ENCODE assay signal across 12 cellular contexts in the genomic region with DNA sequence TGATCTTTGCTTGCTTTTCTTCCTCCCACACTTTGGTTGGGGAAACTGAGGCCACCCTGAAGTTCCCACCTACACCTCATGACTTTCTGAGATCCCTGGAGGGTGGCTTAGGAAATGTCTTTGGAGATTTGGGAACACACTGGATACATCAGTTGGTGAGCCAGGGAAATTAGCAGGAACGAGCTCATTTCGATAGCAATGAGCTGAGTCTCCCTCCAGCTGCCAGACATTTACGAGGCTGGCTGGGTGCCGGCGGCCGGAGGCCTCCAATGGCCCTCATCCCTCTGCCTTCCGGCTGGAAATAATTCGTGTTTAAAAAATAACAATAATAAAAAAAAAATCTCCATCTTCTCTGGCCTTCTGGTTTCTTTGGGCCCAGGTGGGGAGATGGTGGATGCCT. TPM values are rescaled to one million over a fixed set of nuclear protein-coding genes. Genes with fewer than 3 reads are reported as not detected.
DNase-seq lines count a peak whose midpoint lies in the region; ATAC-seq and TF ChIP-seq lines count a peak whose summit lies in the region.
"Had no signal": no experiment of that assay in that cellular context is flagged by ENCODE, and none has a peak within 500 bp of the region (broad histone marks: within the 10 kb centered on the region; RNA-seq: fewer than 3 reads in every experiment).

No MANE protein-coding gene starts in this region.

- H3K4me1 ChIP-seq in HEK293 (ENCODE audit: control insufficient read depth, insufficient read depth, low read length), result peaks cover 17% of the 10 kb centered on the region
- H3K4me1 ChIP-seq in mucosa of descending colon (ENCODE audit: low read depth), result peaks cover 10% of the 10 kb centered on the region
- H3K4me1 ChIP-seq in upper lobe of right lung, result peaks cover 70% of the 10 kb centered on the region

- intact Hi-C loops in mucosa of descending colon (cut with DNase I, micrococcal nuclease), result no loop called here
- intact Hi-C loops in upper lobe of right lung (cut with DNase I), result no loop called here

- TF ChIP-seq CTCF in HEK293 (tag by site-specific recombination; IDR thresholded peaks at IDR 0.05) (no peak), mucosa of descending colon (IDR thresholded peaks at IDR 0.05) (no peak), upper lobe of right lung (IDR thresholded peaks at IDR 0.05) (no peak)

- CTCF ChIA-PET in HEK293 (lab: Yijun Ruan, JAX), result interaction anchor here (0.8 to 1.1 kb wide), 2 partner anchors 11 to 97 kb away, joined by 3 read pairs; no protein-coding TSS in a partner anchor

- no peak overlapping the region for H3K27ac ChIP-seq in HEK293 (ENCODE audit: extremely low read depth, low read depth, low read length)
- H3K27ac ChIP-seq in upper lobe of right lung, result no peak overlapping the region

- no peaks in the 10 kb centered on the region for H3K9me3 ChIP-seq in HEK293 (ENCODE audit: control insufficient read depth, insufficient read depth, low read depth, low read length)
- no peaks in the 10 kb centered on the region for H3K9me3 ChIP-seq in mucosa of descending colon
- no peaks in the 10 kb centered on the region for H3K9me3 ChIP-seq in upper lobe of right lung

- H3K4me3 ChIP-seq in HEK293 (ENCODE audit: low read depth, low read length) (no peak overlapping the region), mucosa of descending colon (no peak overlapping the region), upper lobe of right lung (no peak overlapping the region)

- POLR2A ChIA-PET in HEK293 (lab: Yijun Ruan, JAX), result no interaction called here

- H3K27me3 ChIP-seq in upper lobe of right lung, result no peaks in the 10 kb centered on the region

- peaks cover 0 to 68% of the 10 kb centered on the region in 2 experiments; a peak in 2 of 3 replicates for H3K36me3 ChIP-seq in HEK293 (ENCODE audit: control insufficient read depth in 2 of 2, insufficient read depth in 1 of 2, low read length in 2 of 2)
- H3K36me3 ChIP-seq in mucosa of descending colon (ENCODE audit: low read depth), result no peaks in the 10 kb centered on the region
- H3K36me3 ChIP-seq in upper lobe of right lung, result no peaks in the 10 kb centered on the region

- ATAC-seq in mucosa of descending colon (peak; percentile 78), upper lobe of right lung (no peak), GM21360 (IDR thresholded peaks at IDR 0.05; ENCODE audit: unreplicated experiment) (no peak)
- ATAC-seq: esophagus mucosa; stimulated activated memory B cell treated with anti-CD40 and anti-IgM and Interleukin-4, amounts not matched to agents 10 μg/mL and 1 μg/mL and 100 μg/mL, for 72 hours had no signal

- peak; percentile 64 for DNase-seq in epidermal melanocyte (ENCODE audit: insufficient read length, low spot score)
- DNase-seq in mucosa of descending colon, result peak; percentile 67 to 74 (median 74)
- DNase-seq in upper lobe of right lung, result peak; percentile 59
- DNase-seq in NCI-H2081 (lab: John Stamatoyannopoulos, UW), result no peak
- DNase-seq in NCI-H187 treated with DMSO at 0.1 percent for 48 hours (lab: John Stamatoyannopoulos, UW), result no peak
- DNase-seq: midbrain; NCI-H510A; stimulated activated CD4-positive, alpha-beta T cell treated with anti-CD3 and anti-CD28 coated beads, Interleukin-4, amount 100 ng/mL, for 4 hours had no signal

TF ChIP-seq in HEK293, 187 proteins besides CTCF, POLR2A, EP300 and RAD21:
- no peak for TF ChIP-seq ZNF555 (tag by site-specific recombination; conservative IDR thresholded peaks at IDR 0.05)
- TF ChIP-seq ZNF19 (tag by site-specific recombination; IDR thresholded peaks at IDR 0.05; ENCODE audit: low read depth), result no peak
- no peak for TF ChIP-seq ZNF221 (tag by site-specific recombination; IDR thresholded peaks at IDR 0.05; ENCODE audit: borderline replicate concordance)
- no peak for TF ChIP-seq ZNF658 (tag by site-specific recombination; IDR thresholded peaks at IDR 0.05)
- TF ChIP-seq ZNF514 (tag by site-specific recombination; IDR thresholded peaks at IDR 0.05), result no peak
- TF ChIP-seq MZF1 (tag by site-specific recombination; IDR thresholded peaks at IDR 0.05; ENCODE audit: borderline replicate concordance), result no peak
- no peak for TF ChIP-seq ZNF791 (tag by site-specific recombination; IDR thresholded peaks at IDR 0.05)
- TF ChIP-seq FEZF1 (tag by site-specific recombination; IDR thresholded peaks at IDR 0.05), result no peak
- TF ChIP-seq, protein P1, sequence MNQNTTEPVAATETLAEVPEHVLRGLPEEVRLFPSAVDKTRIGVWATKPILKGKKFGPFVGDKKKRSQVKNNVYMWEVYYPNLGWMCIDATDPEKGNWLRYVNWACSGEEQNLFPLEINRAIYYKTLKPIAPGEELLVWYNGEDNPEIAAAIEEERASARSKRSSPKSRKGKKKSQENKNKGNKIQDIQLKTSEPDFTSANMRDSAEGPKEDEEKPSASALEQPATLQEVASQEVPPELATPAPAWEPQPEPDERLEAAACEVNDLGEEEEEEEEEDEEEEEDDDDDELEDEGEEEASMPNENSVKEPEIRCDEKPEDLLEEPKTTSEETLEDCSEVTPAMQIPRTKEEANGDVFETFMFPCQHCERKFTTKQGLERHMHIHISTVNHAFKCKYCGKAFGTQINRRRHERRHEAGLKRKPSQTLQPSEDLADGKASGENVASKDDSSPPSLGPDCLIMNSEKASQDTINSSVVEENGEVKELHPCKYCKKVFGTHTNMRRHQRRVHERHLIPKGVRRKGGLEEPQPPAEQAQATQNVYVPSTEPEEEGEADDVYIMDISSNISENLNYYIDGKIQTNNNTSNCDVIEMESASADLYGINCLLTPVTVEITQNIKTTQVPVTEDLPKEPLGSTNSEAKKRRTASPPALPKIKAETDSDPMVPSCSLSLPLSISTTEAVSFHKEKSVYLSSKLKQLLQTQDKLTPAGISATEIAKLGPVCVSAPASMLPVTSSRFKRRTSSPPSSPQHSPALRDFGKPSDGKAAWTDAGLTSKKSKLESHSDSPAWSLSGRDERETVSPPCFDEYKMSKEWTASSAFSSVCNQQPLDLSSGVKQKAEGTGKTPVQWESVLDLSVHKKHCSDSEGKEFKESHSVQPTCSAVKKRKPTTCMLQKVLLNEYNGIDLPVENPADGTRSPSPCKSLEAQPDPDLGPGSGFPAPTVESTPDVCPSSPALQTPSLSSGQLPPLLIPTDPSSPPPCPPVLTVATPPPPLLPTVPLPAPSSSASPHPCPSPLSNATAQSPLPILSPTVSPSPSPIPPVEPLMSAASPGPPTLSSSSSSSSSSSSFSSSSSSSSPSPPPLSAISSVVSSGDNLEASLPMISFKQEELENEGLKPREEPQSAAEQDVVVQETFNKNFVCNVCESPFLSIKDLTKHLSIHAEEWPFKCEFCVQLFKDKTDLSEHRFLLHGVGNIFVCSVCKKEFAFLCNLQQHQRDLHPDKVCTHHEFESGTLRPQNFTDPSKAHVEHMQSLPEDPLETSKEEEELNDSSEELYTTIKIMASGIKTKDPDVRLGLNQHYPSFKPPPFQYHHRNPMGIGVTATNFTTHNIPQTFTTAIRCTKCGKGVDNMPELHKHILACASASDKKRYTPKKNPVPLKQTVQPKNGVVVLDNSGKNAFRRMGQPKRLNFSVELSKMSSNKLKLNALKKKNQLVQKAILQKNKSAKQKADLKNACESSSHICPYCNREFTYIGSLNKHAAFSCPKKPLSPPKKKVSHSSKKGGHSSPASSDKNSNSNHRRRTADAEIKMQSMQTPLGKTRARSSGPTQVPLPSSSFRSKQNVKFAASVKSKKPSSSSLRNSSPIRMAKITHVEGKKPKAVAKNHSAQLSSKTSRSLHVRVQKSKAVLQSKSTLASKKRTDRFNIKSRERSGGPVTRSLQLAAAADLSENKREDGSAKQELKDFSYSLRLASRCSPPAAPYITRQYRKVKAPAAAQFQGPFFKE (tag by site-specific recombination; IDR thresholded peaks at IDR 0.05; ENCODE audit: borderline replicate concordance), result no peak
- TF ChIP-seq ZBTB1 (tag by site-specific recombination; IDR thresholded peaks at IDR 0.05), result no peak
- no peak for TF ChIP-seq ZNF37A (tag by site-specific recombination; IDR thresholded peaks at IDR 0.05)
- TF ChIP-seq GLIS1 (tag by site-specific recombination; IDR thresholded peaks at IDR 0.05), result peak; percentile 16; the same call in 1 of the 2 replicates
- TF ChIP-seq ZNF558 (tag by site-specific recombination; IDR thresholded peaks at IDR 0.05), result no peak
- TF ChIP-seq YY1 (tag by site-specific recombination; IDR thresholded peaks at IDR 0.05), result no peak
- TF ChIP-seq, protein P2, sequence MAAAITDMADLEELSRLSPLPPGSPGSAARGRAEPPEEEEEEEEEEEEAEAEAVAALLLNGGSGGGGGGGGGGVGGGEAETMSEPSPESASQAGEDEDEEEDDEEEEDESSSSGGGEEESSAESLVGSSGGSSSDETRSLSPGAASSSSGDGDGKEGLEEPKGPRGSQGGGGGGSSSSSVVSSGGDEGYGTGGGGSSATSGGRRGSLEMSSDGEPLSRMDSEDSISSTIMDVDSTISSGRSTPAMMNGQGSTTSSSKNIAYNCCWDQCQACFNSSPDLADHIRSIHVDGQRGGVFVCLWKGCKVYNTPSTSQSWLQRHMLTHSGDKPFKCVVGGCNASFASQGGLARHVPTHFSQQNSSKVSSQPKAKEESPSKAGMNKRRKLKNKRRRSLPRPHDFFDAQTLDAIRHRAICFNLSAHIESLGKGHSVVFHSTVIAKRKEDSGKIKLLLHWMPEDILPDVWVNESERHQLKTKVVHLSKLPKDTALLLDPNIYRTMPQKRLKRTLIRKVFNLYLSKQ (tag by site-specific recombination; IDR thresholded peaks at IDR 0.05; ENCODE audit: borderline replicate concordance), result no peak
- peak; percentile 57; the same call in 1 of the 2 replicates for TF ChIP-seq ZNF335 (tag by site-specific recombination; conservative IDR thresholded peaks at IDR 0.05)
- TF ChIP-seq ZNF211 (tag by site-specific recombination; IDR thresholded peaks at IDR 0.05; ENCODE audit: low read depth), result no peak
- 0 out of 2 replicates have a peak, but pooled peaks have one; percentile 25 for TF ChIP-seq ZSCAN30 (tag by site-specific recombination; IDR thresholded peaks at IDR 0.05)
- TF ChIP-seq IKZF3 (tag by site-specific recombination; IDR thresholded peaks at IDR 0.05), result peak; percentile 84
- no peak for TF ChIP-seq SETDB1 (IDR thresholded peaks at IDR 0.05; ENCODE audit: insufficient read length, low read length)
- no peak for TF ChIP-seq ZNF501 (tag by site-specific recombination; IDR thresholded peaks at IDR 0.05)
- TF ChIP-seq ZNF366 (tag by site-specific recombination; conservative IDR thresholded peaks at IDR 0.05), result no peak

RNA-seq across cellular contexts. Expression of a gene that starts 38.8 kb away (rescaled TPM):
- total RNA-seq in mucosa of descending colon, result 10 to 100 TPM; 11.5 to 18.5 (median 12.8) TPM
- 167 TPM for total RNA-seq in upper lobe of right lung

Comparison
In these comparisons a context has a peak if more than half of its experiments do, and no peak if none do; other contexts are left out.
1. DNase-seq: peak in epidermal melanocyte (single experiment), mucosa of descending colon (3 of 3) and upper lobe of right lung (single experiment); none in NCI-H2081 (0 of 2) and NCI-H187 treated with DMSO at 0.1 percent for 48 hours (single experiment).